In genomic region chr19:47405854-47406417, GRCh38 we compare ENCODE assay signal across 20 cellular contexts. TPM values are rescaled to one million over a fixed set of nuclear protein-coding genes. Genes with fewer than 3 reads are reported as not detected.
"Had no signal": no experiment of that assay in that cellular context is flagged by ENCODE, and none has a peak within 500 bp of the region (broad histone marks: within the 10 kb centered on the region; RNA-seq: fewer than 3 reads in every experiment).

No MANE protein-coding gene starts in this region.

- H3K4me3 ChIP-seq: dorsolateral prefrontal cortex, heart right ventricle, spleen, stomach had no signal

- H3K27ac Mint-ChIP-seq: naive thymus-derived CD4-positive, alpha-beta T cell; nephron progenitor cell; stimulated activated naive B cell treated with anti-CD40 and anti-IgM and Interleukin-4, amounts not matched to agents 10 μg/mL and 1 μg/mL and 100 μg/mL, for 72 hours had no signal

- FAIRE-seq: frontal cortex, islet of Langerhans had no signal

- H3K4me1 ChIP-seq: heart right ventricle, spleen, stomach had no signal

- H3K36me3 ChIP-seq: heart right ventricle, spleen, stomach had no signal

- H3K4me3 Mint-ChIP-seq: naive thymus-derived CD4-positive, alpha-beta T cell; nephron progenitor cell; stimulated activated naive B cell treated with anti-CD40 and anti-IgM and Interleukin-4, amounts not matched to agents 10 μg/mL and 1 μg/mL and 100 μg/mL, for 72 hours had no signal

- H3K27ac ChIP-seq: dorsolateral prefrontal cortex, heart right ventricle, spleen, stomach had no signal

- ATAC-seq: heart right ventricle; naive thymus-derived CD4-positive, alpha-beta T cell; sciatic nerve; stimulated activated naive B cell treated with anti-CD40 and anti-IgM and Interleukin-4, amounts not matched to agents 10 μg/mL and 1 μg/mL and 100 μg/mL, for 72 hours had no signal

- DNase-seq: cortex of kidney; dorsolateral prefrontal cortex; effector CD8-positive, alpha-beta T cell; heart right ventricle; hypothalamus; kidney glomerular epithelial cell; mammary epithelial cell; naive thymus-derived CD4-positive, alpha-beta T cell; nephron progenitor cell; spleen; stimulated activated CD4-positive, alpha-beta T cell treated with anti-CD3 and anti-CD28 coated beads, Interleukin-2, amount 100 ng/mL, for 24 hours; stimulated activated CD4-positive, alpha-beta T cell treated with anti-CD3 and anti-CD28 coated beads, Interleukin-4, amount 100 ng/mL, for 4 hours; stimulated activated naive B cell treated with anti-CD40 and anti-IgM and Interleukin-4, amounts not matched to agents 10 μg/mL and 1 μg/mL and 100 μg/mL, for 72 hours; stomach; substantia nigra; trophoblast cell had no signal

RNA-seq across cellular contexts. Expression of gene MEIS3, which starts 13.4 kb away (rescaled TPM):
- total RNA-seq: mononuclear cell had no signal
- polyA plus RNA-seq: naive thymus-derived CD4-positive, alpha-beta T cell had no signal
